Comparison of ENCODE assay signal across 16 cellular contexts in the genomic region with DNA sequence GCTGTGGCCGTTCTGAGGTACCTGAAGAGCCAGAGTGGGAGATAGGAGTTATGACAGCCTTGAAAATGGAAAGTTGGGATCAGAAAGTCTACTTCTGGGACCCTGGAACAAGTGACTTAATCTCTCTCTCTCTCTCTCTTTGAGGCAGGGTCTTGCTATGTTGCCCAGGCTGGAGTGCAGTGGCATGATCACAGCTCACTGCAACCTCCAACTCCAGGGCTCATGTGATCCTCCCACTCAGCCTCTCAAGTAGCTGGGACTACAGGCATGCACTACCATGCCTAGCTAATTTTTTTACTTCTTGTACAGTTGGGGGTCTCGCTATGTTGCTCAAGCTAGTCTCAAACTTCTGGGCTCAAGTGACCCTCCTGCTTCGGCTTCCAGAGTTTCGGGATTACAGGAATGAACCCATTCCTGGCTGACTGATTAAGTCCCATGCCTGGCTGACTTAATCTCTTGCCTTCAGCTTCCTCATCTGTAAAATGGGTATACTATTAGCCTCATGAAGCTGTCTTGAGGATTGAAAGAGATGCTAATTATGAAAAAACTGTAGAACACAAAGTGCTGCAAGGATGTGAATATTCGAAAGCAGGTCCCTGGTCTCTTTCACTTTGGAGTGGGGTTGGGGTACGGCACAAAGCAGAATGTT.
DNase-seq lines count a peak whose midpoint lies in the region; ATAC-seq and TF ChIP-seq lines count a peak whose summit lies in the region.
"Had no signal": no experiment of that assay in that cellular context is flagged by ENCODE, and none has a peak within 500 bp of the region (broad histone marks: within the 10 kb centered on the region; RNA-seq: fewer than 3 reads in every experiment).

No MANE protein-coding gene starts in this region.

- H3K4me2 ChIP-seq in OCI-LY1 (ENCODE audit: low read length): peak overlapping the region; percentile 33; the same call in 1 of the 2 replicates

- no peaks in the 10 kb centered on the region for H3K27me3 Mint-ChIP-seq in MCF 10A (ENCODE audit: insufficient read depth, unreplicated experiment)

- no peaks in the 10 kb centered on the region for H3K36me3 Mint-ChIP-seq in MCF 10A (ENCODE audit: insufficient read depth, unreplicated experiment)

- POLR2A ChIA-PET in MCF 10A (lab: Yijun Ruan, JAX): no interaction called here

- no peaks in the 10 kb centered on the region for H4K20me1 ChIP-seq in OCI-LY1 (ENCODE audit: insufficient read depth, low read length)

- H3K4me1 ChIP-seq in breast epithelium (no peaks in the 10 kb centered on the region), OCI-LY1 (ENCODE audit: insufficient read depth, low read length, severe bottlenecking) (peaks cover 41% of the 10 kb centered on the region), right lobe of liver (peaks cover 0 to 5% (median 0%) of the 10 kb centered on the region in 4 donors), transverse colon (peaks cover 0 to 17% (median 0%) of the 10 kb centered on the region in 4 donors)

- H3K9ac ChIP-seq in OCI-LY1 (ENCODE audit: low read length): peak overlapping the region; percentile 6; the same call in 1 of the 2 replicates

- H3K79me2 ChIP-seq in OCI-LY1 (ENCODE audit: insufficient read depth, low read length): no peaks in the 10 kb centered on the region

- H3K4me1 Mint-ChIP-seq in MCF 10A (ENCODE audit: insufficient read depth, unreplicated experiment): no peaks in the 10 kb centered on the region

- H3K27ac ChIP-seq in breast epithelium (peak overlapping the region; percentile 35 to 87), OCI-LY1 (ENCODE audit: low read depth, low read length, poor library complexity, severe bottlenecking) (peak overlapping the region; percentile 67), right lobe of liver (peak overlapping the region; percentile 1 to 49 (median 40)), transverse colon (peak overlapping the region; percentile 45 to 60 (median 54))
- H3K27ac ChIP-seq: brain microvascular endothelial cell had no signal

- CTCF ChIA-PET in MCF 10A (lab: Yijun Ruan, JAX): interaction anchor here (0.6 kb wide), 2 partner anchors 9 to 55 kb away, joined by 3 read pairs; no protein-coding TSS in a partner anchor

- 70% methylated on average over 6 of the region's 6 CpGs for WGBS in right lobe of liver (ENCODE audit: insufficient coverage, low coverage, low lambda C conversion rate, missing lambda C conversion rate)
- 92% methylated on average over 2 to 6 of the region's 6 CpGs for WGBS in transverse colon (ENCODE audit: low coverage in 1 of 2), 2 donors

- TF ChIP-seq EP300 in transverse colon (IDR thresholded peaks at IDR 0.05; ENCODE audit: low read depth): no peak

- no peaks in the 10 kb centered on the region for H3K9me2 ChIP-seq in OCI-LY1 (ENCODE audit: low read depth, low read length)

- in situ Hi-C loops in transverse colon (cut with MboI; ENCODE audit: low pct_ligation_motif_present in 1 of 4, low pct_unique_long_range_greater_than_20kb in 1 of 4, low sequenced_read_pairs in 3 of 4): no loop called here
- in situ Hi-C loops in G401 (cut with HindIII; ENCODE audit: low sequenced_read_pairs): no loop called here

- TF ChIP-seq CTCF in breast epithelium (IDR thresholded peaks at IDR 0.05) (no peak), MCF 10A (IDR thresholded peaks at IDR 0.05; ENCODE audit: unreplicated experiment) (no peak), OCI-LY1 (IDR thresholded peaks at IDR 0.05; ENCODE audit: low read length) (no peak), right lobe of liver (IDR thresholded peaks at IDR 0.05) (no peak), transverse colon (IDR thresholded peaks at IDR 0.05) (no peak)

- no peaks in the 10 kb centered on the region for H3F3A ChIP-seq in OCI-LY1 (ENCODE audit: insufficient read depth, low read length)

- no peaks in the 10 kb centered on the region for H3K36me3 ChIP-seq in breast epithelium
- H3K36me3 ChIP-seq in OCI-LY1 (ENCODE audit: insufficient read depth, low read length): no peaks in the 10 kb centered on the region
- H3K36me3 ChIP-seq in right lobe of liver: no peaks in the 10 kb centered on the region
- H3K36me3 ChIP-seq in transverse colon: no peaks in the 10 kb centered on the region
- H3K36me3 ChIP-seq: brain microvascular endothelial cell, vagina had no signal

- ATAC-seq in right lobe of liver (no peak), GM21390 (IDR thresholded peaks at IDR 0.05; ENCODE audit: unreplicated experiment) (no peak)

- no peak for DNase-seq in breast epithelium (ENCODE audit: low spot score in 2 of 2)
- no peak for DNase-seq in MCF 10A (ENCODE audit: unreplicated experiment)
- no peak for DNase-seq in right lobe of liver
- no peak for DNase-seq in transverse colon
- DNase-seq in G401 (ENCODE audit: low spot score): no peak
- DNase-seq in stimulated activated CD4-positive, alpha-beta T cell treated with anti-CD3 and anti-CD28 coated beads, Interleukin-1b, Interleukin-23, amount 100 ng/mL, for 48 hours: no peak
- DNase-seq: brain microvascular endothelial cell, hippocampal formation, NCI-H2081, NCI-H69, posterior cingulate gyrus had no signal

- H3K9me3 Mint-ChIP-seq in MCF 10A (ENCODE audit: unreplicated experiment): no peaks in the 10 kb centered on the region
- H3K9me3 Mint-ChIP-seq: stimulated activated naive CD8-positive, alpha-beta T cell treated with anti-CD3 and anti-CD28 coated beads, Interleukin-15, amount 100 ng/mL, for 72 hours had no signal

- TF ChIP-seq POLR2A in breast epithelium (IDR thresholded peaks at IDR 0.05): no peak
- no peak for TF ChIP-seq POLR2A in right lobe of liver (IDR thresholded peaks at IDR 0.05)
- no peak for TF ChIP-seq POLR2A in transverse colon (IDR thresholded peaks at IDR 0.05)

- H3K4me3 ChIP-seq in breast epithelium (no peak overlapping the region), OCI-LY1 (ENCODE audit: low read depth, low read length, poor library complexity, severe bottlenecking) (peak overlapping the region; percentile 8), right lobe of liver (no peak overlapping the region), transverse colon (no peak overlapping the region)
- H3K4me3 ChIP-seq: mucosa of descending colon, vagina had no signal

- BruUV-seq in MCF 10A (replicated peaks; lab: Mats Ljungman, UMichigan): no TSS peak

- H3K27ac Mint-ChIP-seq in MCF 10A (ENCODE audit: low read depth, unreplicated experiment): no peak overlapping the region

- no peak overlapping the region for H3K4me3 Mint-ChIP-seq in MCF 10A (ENCODE audit: unreplicated experiment)
- H3K4me3 Mint-ChIP-seq: stimulated activated naive CD8-positive, alpha-beta T cell treated with anti-CD3 and anti-CD28 coated beads, Interleukin-15, amount 100 ng/mL, for 72 hours had no signal

- intact Hi-C loops in breast epithelium (cut with DNase I; ENCODE audit: low total_unique reads): no loop called here
- intact Hi-C loops in MCF 10A (cut with micrococcal nuclease): no loop called here
- intact Hi-C loops in right lobe of liver (cut with DNase I): no loop called here
- intact Hi-C loops in transverse colon (cut with DNase I; ENCODE audit: low total_unique reads): no loop called here

- H3K27me3 ChIP-seq in breast epithelium (no peaks in the 10 kb centered on the region), OCI-LY1 (ENCODE audit: insufficient read depth, low read length) (no peaks in the 10 kb centered on the region), right lobe of liver (no peaks in the 10 kb centered on the region), transverse colon (no peaks in the 10 kb centered on the region)
- H3K27me3 ChIP-seq: brain microvascular endothelial cell, vagina had no signal

- H3K9me3 ChIP-seq in breast epithelium (no peaks in the 10 kb centered on the region), OCI-LY1 (ENCODE audit: low read length) (no peaks in the 10 kb centered on the region), right lobe of liver (no peaks in the 10 kb centered on the region), transverse colon (no peaks in the 10 kb centered on the region)
- H3K9me3 ChIP-seq: mucosa of descending colon, vagina had no signal

- H2AFZ ChIP-seq in OCI-LY1 (ENCODE audit: low read length): no peak overlapping the region
